ENCODE assay signal across 12 cellular contexts in the genomic region with DNA sequence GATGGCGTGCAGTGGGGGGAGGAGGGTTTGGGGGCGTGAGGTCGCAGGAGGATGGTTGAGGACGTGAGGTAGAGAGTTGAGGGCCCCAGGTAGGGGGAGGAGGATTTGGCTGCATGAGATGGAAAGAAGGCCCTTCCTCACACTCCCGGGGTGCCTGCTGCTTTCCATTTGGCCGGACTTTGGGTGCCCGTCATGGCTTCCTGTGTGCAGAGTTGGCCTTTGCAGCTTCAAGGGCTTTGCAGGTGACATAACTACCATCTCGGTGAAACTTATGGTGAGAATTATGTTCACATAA.
"Had no signal": no experiment of that assay in that cellular context is flagged by ENCODE, and none has a peak within 500 bp of the region (broad histone marks: within the 10 kb centered on the region; RNA-seq: fewer than 3 reads in every experiment).

No MANE protein-coding gene starts in this region.

- H3K27me3 ChIP-seq: transverse colon had no signal

- H3K9me3 ChIP-seq: mucosa of descending colon, transverse colon had no signal

- H3K36me3 ChIP-seq: transverse colon had no signal

- H3K36me3 Mint-ChIP-seq: activated naive CD4-positive, alpha-beta T cell treated with anti-CD3 and anti-CD28 coated beads, Interleukin-2, amount 10 ng/mL, durations not matched to agents 7 days and 5 days; immature natural killer cell had no signal

- H3K27ac ChIP-seq: transverse colon had no signal

- H3K27ac Mint-ChIP-seq: activated naive CD4-positive, alpha-beta T cell treated with anti-CD3 and anti-CD28 coated beads, Interleukin-2, amount 10 ng/mL, durations not matched to agents 7 days and 5 days; activated T-helper 2 cell treated with anti-CD3 and anti-CD28 coated beads, Interferon-gamma antibody, Interleukin-2, Interleukin-4, amounts not matched to agents 10 μg/mL and 5 μg/mL and 100 μg/mL, durations not matched to agents 14 hours and 24 hours and 36 hours; immature natural killer cell; stimulated activated naive B cell treated with anti-CD40 and anti-IgM and Interleukin-4, amounts not matched to agents 10 μg/mL and 1 μg/mL and 100 μg/mL, for 72 hours; T-helper 1 cell treated with Interleukin-12 subunit alpha and Interleukin-12 subunit beta and Interleukin-4 antibody, amounts not matched to agents 30 μg/mL and 1 μg/mL, for 36 hours had no signal

- DNase-seq: activated CD4-positive, alpha-beta T cell treated with anti-CD3 and anti-CD28 coated beads, Interleukin-2, amount 50 U/mL, for 1 hour; activated naive CD4-positive, alpha-beta T cell treated with anti-CD3 and anti-CD28 coated beads, Interleukin-2, amount 10 ng/mL, durations not matched to agents 7 days and 5 days; activated T-cell treated with anti-CD3 and anti-CD28 coated beads for 4 hours; erythroblast; immature natural killer cell; mucosa of descending colon; naive thymus-derived CD8-positive, alpha-beta T cell; stimulated activated naive B cell treated with anti-CD40 and anti-IgM and Interleukin-4, amounts not matched to agents 10 μg/mL and 1 μg/mL and 100 μg/mL, for 72 hours; transverse colon had no signal

- H3K4me3 Mint-ChIP-seq: activated naive CD4-positive, alpha-beta T cell treated with anti-CD3 and anti-CD28 coated beads, Interleukin-2, amount 10 ng/mL, durations not matched to agents 7 days and 5 days; stimulated activated naive B cell treated with anti-CD40 and anti-IgM and Interleukin-4, amounts not matched to agents 10 μg/mL and 1 μg/mL and 100 μg/mL, for 72 hours; T-helper 1 cell treated with Interleukin-12 subunit alpha and Interleukin-12 subunit beta and Interleukin-4 antibody, amounts not matched to agents 30 μg/mL and 1 μg/mL, for 36 hours had no signal

- H3K4me3 ChIP-seq: mucosa of descending colon, smooth muscle cell, transverse colon had no signal

- ATAC-seq: mucosa of descending colon; naive thymus-derived CD8-positive, alpha-beta T cell; stimulated activated naive B cell treated with anti-CD40 and anti-IgM and Interleukin-4, amounts not matched to agents 10 μg/mL and 1 μg/mL and 100 μg/mL, for 72 hours had no signal

- H3K9me3 Mint-ChIP-seq: activated naive CD4-positive, alpha-beta T cell treated with anti-CD3 and anti-CD28 coated beads, Interleukin-2, amount 10 ng/mL, durations not matched to agents 7 days and 5 days; activated T-helper 2 cell treated with anti-CD3 and anti-CD28 coated beads, Interferon-gamma antibody, Interleukin-2, Interleukin-4, amounts not matched to agents 10 μg/mL and 5 μg/mL and 100 μg/mL, durations not matched to agents 14 hours and 24 hours and 36 hours; T-helper 1 cell treated with Interleukin-12 subunit alpha and Interleukin-12 subunit beta and Interleukin-4 antibody, amounts not matched to agents 30 μg/mL and 1 μg/mL, for 36 hours had no signal
